8 cellular contexts compared by ENCODE assay signal in genomic region chr1:1040004-1040991, GRCh38. TPM values are rescaled to one million over a fixed set of nuclear protein-coding genes. Genes with fewer than 3 reads are reported as not detected.
DNase-seq lines count a peak whose midpoint lies in the region; ATAC-seq and TF ChIP-seq lines count a peak whose summit lies in the region.

No MANE protein-coding gene starts in this region.

- H3K27me3 Mint-ChIP-seq in activated CD4-positive, alpha-beta T cell treated with anti-CD3 and anti-CD28 coated beads, Interleukin-2, amount 10 ng/mL, durations not matched to agents 7 days and 5 days, result peaks cover 27% of the 10 kb centered on the region

- peak overlapping the region; percentile 73 for H3K27ac Mint-ChIP-seq in activated CD4-positive, alpha-beta T cell treated with anti-CD3 and anti-CD28 coated beads, Interleukin-2, amount 10 ng/mL, durations not matched to agents 7 days and 5 days

- ATAC-seq in left lung, result peak; percentile 93

- H3K27ac ChIP-seq in cingulate gyrus (ENCODE audit: low read depth, low read length) (peak overlapping the region; percentile 54), left lung (no peak overlapping the region)

- no peaks in the 10 kb centered on the region for H3K36me3 Mint-ChIP-seq in activated CD4-positive, alpha-beta T cell treated with anti-CD3 and anti-CD28 coated beads, Interleukin-2, amount 10 ng/mL, durations not matched to agents 7 days and 5 days (ENCODE audit: low read depth)

- H3K4me1 ChIP-seq in left lung, result peaks cover 13 to 19% of the 10 kb centered on the region in 2 donors

- CTCF ChIA-PET in activated CD4-positive, alpha-beta T cell treated with anti-CD3 and anti-CD28 coated beads, Interleukin-2, amount 10 ng/mL, durations not matched to agents 7 days and 5 days (lab: Charles Lee), result interaction anchor here (0.6 to 4.4 kb wide), 9 partner anchors 9 to 251 kb away, joined by 3 to 19 read pairs (median 4); partner anchors contain the start of gene ISG15

- intact Hi-C loops in left lung (cut with DNase I), result no loop called here

- DNase-seq in SHP77 (lab: John Stamatoyannopoulos, UW) (peak; percentile 22 to 39), SHP77 treated with DMSO at 0.1 percent for 48 hours (lab: John Stamatoyannopoulos, UW) (no peak), NAMALWA (ENCODE audit: low spot score) (peak; percentile 92), left lung (peak; percentile 69 to 88), SK-N-DZ (ENCODE audit: low spot score) (no peak)
- peak; percentile 86 for DNase-seq in activated CD4-positive, alpha-beta T cell treated with anti-CD3 and anti-CD28 coated beads, Interleukin-2, amount 10 ng/mL, durations not matched to agents 7 days and 5 days
- DNase-seq in stimulated activated CD4-positive, alpha-beta T cell treated with anti-CD3 and anti-CD28 coated beads, Interleukin-4, amount 100 ng/mL, for 48 hours (ENCODE audit: low read depth in 2 of 2), result peak; percentile 68 to 73

- peak overlapping the region; percentile 22 to 29 for H3K4me3 ChIP-seq in left lung

- no peaks in the 10 kb centered on the region for H3K9me3 Mint-ChIP-seq in activated CD4-positive, alpha-beta T cell treated with anti-CD3 and anti-CD28 coated beads, Interleukin-2, amount 10 ng/mL, durations not matched to agents 7 days and 5 days

- H3K27me3 ChIP-seq in left lung, result peaks cover 0 to 60% of the 10 kb centered on the region in 2 donors

- no peaks in the 10 kb centered on the region for H3K9me3 ChIP-seq in left lung

- peaks cover 12% of the 10 kb centered on the region for H3K4me1 Mint-ChIP-seq in activated CD4-positive, alpha-beta T cell treated with anti-CD3 and anti-CD28 coated beads, Interleukin-2, amount 10 ng/mL, durations not matched to agents 7 days and 5 days

- peak overlapping the region; percentile 62 for H3K4me3 Mint-ChIP-seq in activated CD4-positive, alpha-beta T cell treated with anti-CD3 and anti-CD28 coated beads, Interleukin-2, amount 10 ng/mL, durations not matched to agents 7 days and 5 days

- peaks cover 0 to 25% of the 10 kb centered on the region in 2 donors for H3K36me3 ChIP-seq in left lung

- no peak for TF ChIP-seq CTCF in left lung (IDR thresholded peaks at IDR 0.05)

- POLR2A ChIA-PET in activated CD4-positive, alpha-beta T cell treated with anti-CD3 and anti-CD28 coated beads, Interleukin-2, amount 10 ng/mL, durations not matched to agents 7 days and 5 days (lab: Charles Lee), result interaction anchor here (0.7 kb wide), 1 partner anchor 24 kb away, joined by 3 read pairs; no protein-coding TSS in a partner anchor

RNA-seq across cellular contexts. Expression of gene AGRN, which starts 20.4 kb away (rescaled TPM):
- total RNA-seq in activated CD4-positive, alpha-beta T cell treated with anti-CD3 and anti-CD28 coated beads, Interleukin-2, amount 10 ng/mL, durations not matched to agents 7 days and 5 days, result 1 to 10 TPM; 7.4 to 8.3 TPM
- total RNA-seq in left lung, result 100 to 1,000 TPM in 1 of 2 donors, 10 to 100 TPM in 1; 96.8 to 208 TPM
- 33.8 and 35.2 TPM in 2 replicates for polyA plus RNA-seq in SK-N-DZ (2014; cell fraction: cytosol; rRNA removed)
- 206 and 207 TPM in 2 replicates for polyA plus RNA-seq in SK-N-DZ (2014; cell fraction: nucleus; rRNA removed)

RNA-seq across cellular contexts. Expression of gene ISG15, which starts 27.0 kb away (rescaled TPM):
- total RNA-seq in activated CD4-positive, alpha-beta T cell treated with anti-CD3 and anti-CD28 coated beads, Interleukin-2, amount 10 ng/mL, durations not matched to agents 7 days and 5 days, result 100 to 1,000 TPM; 237 to 332 TPM
- 10 to 100 TPM; 75.4 to 90.0 TPM for total RNA-seq in left lung
- 27.4 and 30.6 TPM in 2 replicates for polyA plus RNA-seq in SK-N-DZ (2014; cell fraction: cytosol; rRNA removed)
- 15.3 and 17.6 TPM in 2 replicates for polyA plus RNA-seq in SK-N-DZ (2014; cell fraction: nucleus; rRNA removed)

RNA-seq across cellular contexts. Expression of gene RNF223, which starts 33.8 kb away (rescaled TPM):
- total RNA-seq in activated CD4-positive, alpha-beta T cell treated with anti-CD3 and anti-CD28 coated beads, Interleukin-2, amount 10 ng/mL, durations not matched to agents 7 days and 5 days, result not detected
- 1 to 10 TPM; 1.2 to 1.7 TPM for total RNA-seq in left lung
- polyA plus RNA-seq in SK-N-DZ (2014; cell fraction: cytosol; rRNA removed), result not detected in 2 replicates
- polyA plus RNA-seq in SK-N-DZ (2014; cell fraction: nucleus; rRNA removed), result not detected in 2 replicates

RNA-seq across cellular contexts. Expression of gene HES4, which starts 40.4 kb away (rescaled TPM):
- total RNA-seq in activated CD4-positive, alpha-beta T cell treated with anti-CD3 and anti-CD28 coated beads, Interleukin-2, amount 10 ng/mL, durations not matched to agents 7 days and 5 days, result under 1 TPM; 0.42 to 0.46 TPM
- 10 to 100 TPM; 25.6 to 37.5 TPM for total RNA-seq in left lung
- 127 and 154 TPM in 2 replicates for polyA plus RNA-seq in SK-N-DZ (2014; cell fraction: cytosol; rRNA removed)
- polyA plus RNA-seq in SK-N-DZ (2014; cell fraction: nucleus; rRNA removed), result 611 and 684 TPM in 2 replicates

RNA-seq across cellular contexts. Expression of gene PERM1, which starts 58.4 kb away (rescaled TPM):
- total RNA-seq in activated CD4-positive, alpha-beta T cell treated with anti-CD3 and anti-CD28 coated beads, Interleukin-2, amount 10 ng/mL, durations not matched to agents 7 days and 5 days, result not detected
- total RNA-seq in left lung, result not detected
- polyA plus RNA-seq in SK-N-DZ (2014; cell fraction: cytosol; rRNA removed), result 0.35 TPM in 1 of 2 replicates, not detected in the other
- 0.62 TPM in 1 of 2 replicates, not detected in the other for polyA plus RNA-seq in SK-N-DZ (2014; cell fraction: nucleus; rRNA removed)

Comparison
In these comparisons a context has a peak if more than half of its experiments do, and no peak if none do; other contexts are left out.
1. DNase-seq: peak in SHP77 (2 of 2), NAMALWA (single experiment), activated CD4-positive, alpha-beta T cell treated with anti-CD3 and anti-CD28 coated beads, Interleukin-2, amount 10 ng/mL, durations not matched to agents 7 days and 5 days (single experiment), left lung (2 of 2) and stimulated activated CD4-positive, alpha-beta T cell treated with anti-CD3 and anti-CD28 coated beads, Interleukin-4, amount 100 ng/mL, for 48 hours (2 of 2); none in SHP77 treated with DMSO at 0.1 percent for 48 hours (single experiment) and SK-N-DZ (single experiment).
2. RNA of gene AGRN, which starts 20.4 kb away (total RNA-seq): 96.8 to 208 TPM in left lung; 7.4 to 8.3 TPM in activated CD4-positive, alpha-beta T cell treated with anti-CD3 and anti-CD28 coated beads, Interleukin-2, amount 10 ng/mL, durations not matched to agents 7 days and 5 days; every median in the first group is over 10 times any median in the second.